In the genomic region with DNA sequence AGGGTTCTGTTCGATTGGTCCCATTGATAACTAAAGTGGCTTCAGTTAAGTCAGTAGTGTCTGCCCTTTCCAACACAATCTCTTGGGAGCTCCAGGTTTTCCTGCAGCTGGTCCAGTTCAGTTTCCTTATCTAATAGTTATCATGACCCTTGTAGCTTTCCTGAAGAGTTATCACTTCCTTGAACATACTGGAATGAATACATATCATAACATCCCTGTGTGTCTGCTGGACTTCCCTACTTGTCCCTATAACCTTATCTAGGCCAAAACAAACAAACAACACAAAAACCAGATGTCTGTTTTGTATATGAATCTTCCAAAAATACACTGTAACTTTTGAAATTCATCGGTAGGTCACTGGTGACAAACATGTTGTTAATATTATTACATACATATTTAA, we compare ENCODE assay signal across 18 cellular contexts.
DNase-seq lines count a peak whose midpoint lies in the region; ATAC-seq lines count a peak whose summit lies in the region.
"Had no signal": no experiment of that assay in that cellular context is flagged by ENCODE, and none has a peak within 500 bp of the region (broad histone marks: within the 10 kb centered on the region; RNA-seq: fewer than 3 reads in every experiment).

No MANE protein-coding gene starts in this region.

- DNase-seq in DMS79 treated with DMSO at 0.1 percent for 48 hours (lab: John Stamatoyannopoulos, UW) (peak; percentile 39), DMS79 (lab: John Stamatoyannopoulos, UW) (no peak), NCI-H146 treated with DMSO at 0.1 percent for 48 hours (lab: John Stamatoyannopoulos, UW; ENCODE audit: unreplicated experiment) (peak; percentile 17), dermis microvascular lymphatic vessel endothelial cell (ENCODE audit: low read depth in 2 of 2) (peak; percentile 24 to 91), pulmonary artery endothelial cell (ENCODE audit: low read depth, low spot score) (peak; percentile 61), AG20443 (ENCODE audit: low spot score) (no peak)
- DNase-seq: activated CD4-positive, alpha-beta T cell treated with anti-CD3 and anti-CD28 coated beads, Interleukin-2, amount 10 ng/mL, durations not matched to agents 7 days and 5 days; activated naive CD4-positive, alpha-beta T cell treated with anti-CD3 and anti-CD28 coated beads, Interleukin-2, amount 10 ng/mL, durations not matched to agents 7 days and 5 days; activated T-cell treated with anti-CD3 and anti-CD28 coated beads, Interleukin-2, amount 50 U/mL, for 24 hours; DMS53; kidney; SIG-M5; stimulated activated CD4-positive, alpha-beta T cell treated with anti-CD3 and anti-CD28 coated beads, Interleukin-2, amount 100 ng/mL, for 48 hours; stomach; T-helper 17 cell had no signal

- ATAC-seq in GM21381 (IDR thresholded peaks at IDR 0.05; ENCODE audit: unreplicated experiment) (no peak), esophagus mucosa (no peak)
- ATAC-seq: K562, T-helper 17 cell had no signal

Comparison
In these comparisons a context has a peak if more than half of its experiments do, and no peak if none do; other contexts are left out.
1. DNase-seq: peak in DMS79 treated with DMSO at 0.1 percent for 48 hours (single experiment), NCI-H146 treated with DMSO at 0.1 percent for 48 hours (single experiment), dermis microvascular lymphatic vessel endothelial cell (2 of 2) and pulmonary artery endothelial cell (single experiment); none in DMS79 (single experiment) and AG20443 (single experiment).